Comparison of ENCODE assay signal across 21 cellular contexts in genomic region chr2:14422426-14422825, GRCh38.
"Had no signal": no experiment of that assay in that cellular context is flagged by ENCODE, and none has a peak within 500 bp of the region (broad histone marks: within the 10 kb centered on the region; RNA-seq: fewer than 3 reads in every experiment).

No MANE protein-coding gene starts in this region.

- H3K9me3 ChIP-seq: gastrocnemius medialis, mucosa of descending colon, neutrophil, right atrium auricular region, sigmoid colon, stomach, thoracic aorta, transverse colon had no signal

- H3K4me3 ChIP-seq: gastrocnemius medialis, heart right ventricle, mucosa of descending colon, right atrium auricular region, sigmoid colon, skin epidermis, stomach, thoracic aorta, transverse colon had no signal

- H3K36me3 ChIP-seq: gastrocnemius medialis, heart right ventricle, neutrophil, right atrium auricular region, sigmoid colon, stomach, thoracic aorta, transverse colon had no signal

- H3K4me1 ChIP-seq: gastrocnemius medialis, heart right ventricle, right atrium auricular region, stomach had no signal

- DNase-seq: effector CD4-positive, alpha-beta T cell; endodermal cell; gastrocnemius medialis; heart right ventricle; islet precursor cell; mammary epithelial cell; naive thymus-derived CD8-positive, alpha-beta T cell; posterior cingulate gyrus; sigmoid colon; stimulated activated CD4-positive, alpha-beta T cell treated with anti-CD3 and anti-CD28 coated beads, Interleukin-2, amount 100 ng/mL, for 24 hours; stimulated activated CD4-positive, alpha-beta T cell treated with anti-CD3 and anti-CD28 coated beads, Interleukin-4, amount 100 ng/mL, for 4 hours; stimulated activated naive B cell treated with anti-CD40 and anti-IgM and Interleukin-4, amounts not matched to agents 10 μg/mL and 1 μg/mL and 100 μg/mL, for 72 hours; stomach; substantia nigra had no signal

- H3K27ac ChIP-seq: gastrocnemius medialis, heart right ventricle, neutrophil, right atrium auricular region, skin epidermis, stomach, thoracic aorta had no signal

- ATAC-seq: gastrocnemius medialis; heart right ventricle; left lobe of liver; naive thymus-derived CD8-positive, alpha-beta T cell; stimulated activated naive B cell treated with anti-CD40 and anti-IgM and Interleukin-4, amounts not matched to agents 10 μg/mL and 1 μg/mL and 100 μg/mL, for 72 hours had no signal

- H3K27me3 ChIP-seq: gastrocnemius medialis, heart right ventricle, neutrophil, right atrium auricular region, sigmoid colon, stomach, transverse colon had no signal
